ENCODE assay signal across 8 cellular contexts in the genomic region with DNA sequence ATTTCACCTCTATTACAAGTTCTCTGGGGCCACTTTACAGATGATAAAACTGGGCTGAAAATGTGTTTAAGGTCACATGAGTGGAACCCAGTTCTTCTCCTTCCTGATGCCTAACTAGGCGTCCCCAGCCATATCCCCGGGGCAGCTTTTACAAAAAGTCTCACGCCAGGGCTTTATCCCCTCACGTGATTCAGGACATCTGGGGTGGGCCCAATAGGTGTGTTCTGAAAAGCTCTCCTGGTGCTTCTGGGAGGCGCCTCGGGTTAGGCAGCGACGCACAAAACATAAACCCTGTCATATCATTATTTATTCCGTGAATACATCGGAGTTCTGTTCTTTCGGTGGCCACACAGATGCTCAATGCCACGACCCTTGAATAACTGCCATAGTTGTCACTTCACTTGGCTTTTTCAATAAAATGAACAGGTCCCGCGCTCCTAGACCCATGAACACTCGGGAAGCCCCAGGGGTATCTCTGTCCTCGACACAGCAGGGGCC. TPM values are rescaled to one million over a fixed set of nuclear protein-coding genes. Genes with fewer than 3 reads are reported as not detected.
A peak's percentile ranks its signal among the peaks of the same experiment; 100 is the strongest.
DNase-seq lines count a peak whose midpoint lies in the region; ATAC-seq, FAIRE-seq and TF ChIP-seq lines count a peak whose summit lies in the region.

No MANE protein-coding gene starts in this region.

- no peaks in the 10 kb centered on the region for H3K27me3 ChIP-seq in CD4-positive, alpha-beta T cell (ENCODE audit: control insufficient read depth, insufficient read depth, low read length)
- H3K27me3 ChIP-seq in OCI-LY3 (ENCODE audit: low read depth, low read length) = no peaks in the 10 kb centered on the region
- H3K27me3 ChIP-seq in esophagus (ENCODE audit: control insufficient read depth in 1 of 2, insufficient read depth in 2 of 2, low read length in 2 of 2) = no peaks in the 10 kb centered on the region

- no peak for TF ChIP-seq CTCF in CD4-positive, alpha-beta T cell (IDR thresholded peaks at IDR 0.05)
- no peak for TF ChIP-seq CTCF in OCI-LY3 (IDR thresholded peaks at IDR 0.05; ENCODE audit: low read depth, low read length)
- no peak for TF ChIP-seq CTCF in progenitor cell of endocrine pancreas (IDR thresholded peaks at IDR 0.05; ENCODE audit: unreplicated experiment)
- no peak for TF ChIP-seq CTCF in D721Med (IDR thresholded peaks at IDR 0.05; ENCODE audit: insufficient read depth, missing control alignments)

- no peaks in the 10 kb centered on the region for H3K79me2 ChIP-seq in OCI-LY3 (ENCODE audit: low read length)

- H3K4me1 ChIP-seq in OCI-LY3 (ENCODE audit: low read length) = peaks cover 44% of the 10 kb centered on the region
- H3K4me1 ChIP-seq in esophagus (ENCODE audit: control insufficient read depth in 2 of 2, insufficient read depth in 2 of 2, low read length in 1 of 2) = no peaks in the 10 kb centered on the region

- ATAC-seq in CD4-positive, alpha-beta T cell (ENCODE audit: poor library complexity) = peak; percentile 10
- ATAC-seq in GM19463 (IDR thresholded peaks at IDR 0.05; ENCODE audit: unreplicated experiment) (peak; percentile 4), HG03565 (IDR thresholded peaks at IDR 0.05; ENCODE audit: unreplicated experiment) (no peak), GM21367 (IDR thresholded peaks at IDR 0.05; ENCODE audit: unreplicated experiment) (no peak)

- H3K4me3 Mint-ChIP-seq in CD4-positive, alpha-beta T cell = peak overlapping the region; percentile 95
- peak overlapping the region; percentile 78 for H3K4me3 Mint-ChIP-seq in progenitor cell of endocrine pancreas (ENCODE audit: low read depth)

- no peaks in the 10 kb centered on the region for H3K27me3 Mint-ChIP-seq in CD4-positive, alpha-beta T cell
- peaks cover 71% of the 10 kb centered on the region for H3K27me3 Mint-ChIP-seq in progenitor cell of endocrine pancreas

- H3K27ac Mint-ChIP-seq in CD4-positive, alpha-beta T cell = peak overlapping the region; percentile 95
- H3K27ac Mint-ChIP-seq in progenitor cell of endocrine pancreas = peak overlapping the region; percentile 49

- DNase-seq in CD4-positive, alpha-beta T cell = no peak
- DNase-seq in progenitor cell of endocrine pancreas (ENCODE audit: low spot score, unreplicated experiment) = no peak
- no peak for DNase-seq in D721Med (ENCODE audit: insufficient read length, low spot score)

- H3K4me3 ChIP-seq in OCI-LY3 (ENCODE audit: low read length) (peak overlapping the region; percentile 85), esophagus (ENCODE audit: low read depth in 1 of 2, low read length in 2 of 2) (peak overlapping the region; percentile 71 to 86)

- H4K20me1 ChIP-seq in OCI-LY3 (ENCODE audit: insufficient read depth, low read length) = no peaks in the 10 kb centered on the region

- H2AFZ ChIP-seq in OCI-LY3 (ENCODE audit: low read depth, low read length) = peak overlapping the region; percentile 81

- WGBS in esophagus, 2 donors = 2 to 3% methylated on average over 16 of the region's 16 CpGs

- no peaks in the 10 kb centered on the region for H3K9me3 ChIP-seq in CD4-positive, alpha-beta T cell (ENCODE audit: control insufficient read depth, low read length)
- H3K9me3 ChIP-seq in OCI-LY3 (ENCODE audit: insufficient read depth, low read length) (no peaks in the 10 kb centered on the region), esophagus (ENCODE audit: control insufficient read depth in 2 of 2, insufficient read depth in 1 of 2, low read depth in 1 of 2, low read length in 1 of 2) (no peaks in the 10 kb centered on the region)

- H3K9me3 Mint-ChIP-seq in CD4-positive, alpha-beta T cell = no peaks in the 10 kb centered on the region
- H3K9me3 Mint-ChIP-seq in progenitor cell of endocrine pancreas (ENCODE audit: low read depth) = no peaks in the 10 kb centered on the region

- H3K36me3 ChIP-seq in OCI-LY3 (replicated peaks; ENCODE audit: low read depth, low read length) = no peaks in the 10 kb centered on the region
- H3K36me3 ChIP-seq in esophagus (ENCODE audit: control insufficient read depth in 2 of 2, insufficient read depth in 2 of 2, low read length in 1 of 2) = no peaks in the 10 kb centered on the region

- no peaks in the 10 kb centered on the region for H3K36me3 Mint-ChIP-seq in CD4-positive, alpha-beta T cell (ENCODE audit: low read depth)
- no peaks in the 10 kb centered on the region for H3K36me3 Mint-ChIP-seq in progenitor cell of endocrine pancreas (ENCODE audit: insufficient read depth)

- H3K9ac ChIP-seq in OCI-LY3 (ENCODE audit: low read length) = peak overlapping the region; percentile 79

- peak overlapping the region; percentile 97 for H3K4me2 ChIP-seq in OCI-LY3 (ENCODE audit: low read length)

- POLR2A ChIA-PET in CD4-positive, alpha-beta T cell (lab: Charles Lee) = interaction anchor here (1.0 to 3.7 kb wide), 16 partner anchors 9 to 1206 kb away, joined by 3 to 80 read pairs (median 4); a partner anchor contains a TSS

- H3K4me1 Mint-ChIP-seq in CD4-positive, alpha-beta T cell (ENCODE audit: low read depth) = peaks cover 31% of the 10 kb centered on the region
- peaks cover 6% of the 10 kb centered on the region for H3K4me1 Mint-ChIP-seq in progenitor cell of endocrine pancreas (ENCODE audit: low read depth)

- intact Hi-C loops in CD4-positive, alpha-beta T cell (cut with DNase I, micrococcal nuclease) = loop anchor here in 1 of 2 experiments (5.0 to 10.0 kb wide), 2 partner anchors 221 to 1918 kb away; a partner anchor contains a TSS

- peak overlapping the region; percentile 90 for H3K27ac ChIP-seq in CD4-positive, alpha-beta T cell (ENCODE audit: low read depth, low read length)
- H3K27ac ChIP-seq in OCI-LY3 (ENCODE audit: low read length) = peak overlapping the region; percentile 98
- H3K27ac ChIP-seq in esophagus (ENCODE audit: low read depth in 2 of 2, low read length in 1 of 2) = peak overlapping the region; percentile 40 to 48

- CTCF ChIA-PET in CD4-positive, alpha-beta T cell (lab: Charles Lee) = interaction anchor here (1.2 to 1.4 kb wide), 6 partner anchors 8 to 156 kb away, joined by 3 to 13 read pairs (median 4); no protein-coding TSS in a partner anchor

- no peak for FAIRE-seq in D721Med (lab: Jason Lieb, UNC)

RNA-seq across cellular contexts. Expression of a gene that starts 32.1 kb away (rescaled TPM):
- total RNA-seq in CD4-positive, alpha-beta T cell = 100 to 1,000 TPM; 113 to 124 TPM
- polyA plus RNA-seq in esophagus = 100 to 1,000 TPM in 1 of 2 donors, 10 to 100 TPM in 1; 65.5 to 206 TPM
- total RNA-seq in progenitor cell of endocrine pancreas = 115 and 116 TPM in 2 replicates

RNA-seq across cellular contexts. Expression of a gene that starts 55.2 kb away (rescaled TPM):
- 1 to 10 TPM; 1.0 to 1.1 TPM for total RNA-seq in CD4-positive, alpha-beta T cell
- 10 to 100 TPM; 18.7 to 21.0 TPM for polyA plus RNA-seq in esophagus
- 23.7 and 28.1 TPM in 2 replicates for total RNA-seq in progenitor cell of endocrine pancreas

Comparison
In these comparisons a context has a peak if more than half of its experiments do, and no peak if none do; other contexts are left out.
1. ATAC-seq: peak in CD4-positive, alpha-beta T cell (single experiment) and GM19463 (single experiment); none in HG03565 (single experiment) and GM21367 (single experiment).
2. H3K27ac ChIP-seq: peak in every context shown above with its lines; median percentile 98 in OCI-LY3; 90 in CD4-positive, alpha-beta T cell; 44 in esophagus.
3. RNA of a gene that starts 55.2 kb away (total RNA-seq): 23.7 to 28.1 TPM in progenitor cell of endocrine pancreas; 1.0 to 1.1 TPM in CD4-positive, alpha-beta T cell; every median in the first group is over 10 times any median in the second.